In the genomic region with DNA sequence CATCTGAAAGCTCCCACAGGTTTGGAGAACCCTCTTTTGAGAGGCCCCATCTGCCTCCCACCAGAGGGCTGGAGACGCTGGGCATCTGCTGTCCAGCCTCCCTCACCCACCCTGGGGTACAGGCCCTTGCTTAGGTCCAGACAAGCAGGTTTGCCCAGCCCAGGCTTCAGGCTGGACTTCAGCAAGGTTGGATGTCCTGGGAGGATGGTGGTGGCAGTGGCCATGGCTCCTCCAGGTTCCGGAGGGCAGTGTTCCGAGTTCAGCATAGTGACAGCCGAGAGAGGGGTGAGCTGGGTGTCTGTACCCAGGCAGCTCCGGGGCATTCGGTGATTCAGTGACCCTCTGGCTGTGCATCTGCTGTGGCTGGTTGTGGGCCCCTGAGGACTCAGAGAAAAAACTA, we compare ENCODE assay signal across 14 cellular contexts.
"Had no signal": no experiment of that assay in that cellular context is flagged by ENCODE, and none has a peak within 500 bp of the region (broad histone marks: within the 10 kb centered on the region; RNA-seq: fewer than 3 reads in every experiment).

No MANE protein-coding gene starts in this region.

- H3K4me3 Mint-ChIP-seq: activated naive CD8-positive, alpha-beta T cell treated with anti-CD3 and anti-CD28 coated beads, Interleukin-2, amount 50 U/mL, for 24 hours; activated T-helper 17 cell treated with anti-CD3 and anti-CD28 coated beads, Interleukin-2, amount 50 U/mL, for 72 hours; immature natural killer cell had no signal

- H3K27ac Mint-ChIP-seq: activated naive CD8-positive, alpha-beta T cell treated with anti-CD3 and anti-CD28 coated beads, Interleukin-2, amount 50 U/mL, for 24 hours; activated T-helper 17 cell treated with anti-CD3 and anti-CD28 coated beads, Interleukin-2, amount 50 U/mL, for 72 hours; immature natural killer cell had no signal

- H3K9me3 ChIP-seq: ascending aorta, breast epithelium, lower lobe of right lung had no signal

- H3K27me3 ChIP-seq: ascending aorta, breast epithelium, dorsolateral prefrontal cortex had no signal

- H3K9me3 Mint-ChIP-seq: activated T-helper 17 cell treated with anti-CD3 and anti-CD28 coated beads, Interleukin-2, amount 50 U/mL, for 72 hours had no signal

- H3K4me3 ChIP-seq: ascending aorta, breast epithelium, dorsolateral prefrontal cortex, lower lobe of right lung, SK-N-MC had no signal

- H3K4me1 ChIP-seq: ascending aorta, breast epithelium, foreskin keratinocyte, lower lobe of right lung had no signal

- H3K36me3 ChIP-seq: ascending aorta, breast epithelium, lower lobe of right lung had no signal

- ATAC-seq: activated naive CD8-positive, alpha-beta T cell treated with anti-CD3 and anti-CD28 coated beads, Interleukin-2, amount 50 U/mL, for 24 hours; activated T-helper 17 cell treated with anti-CD3 and anti-CD28 coated beads, Interleukin-2, amount 50 U/mL, for 72 hours; foreskin keratinocyte; lower lobe of right lung; sciatic nerve had no signal

- DNase-seq: activated CD4-positive, alpha-beta T cell treated with anti-CD3 and anti-CD28 coated beads, Interleukin-2, amount 50 U/mL, for 48 hours; activated naive CD4-positive, alpha-beta T cell treated with Interleukin-2 at 50 U/mL for 16 hours; activated naive CD8-positive, alpha-beta T cell treated with anti-CD3 and anti-CD28 coated beads, Interleukin-2, amount 50 U/mL, for 24 hours; foreskin keratinocyte; immature natural killer cell; lower lobe of right lung; midbrain; stimulated activated CD4-positive, alpha-beta T cell treated with anti-CD3 and anti-CD28 coated beads, Interleukin-1b, Interleukin-23, amount 100 ng/mL, for 48 hours had no signal

- H3K27ac ChIP-seq: ascending aorta, breast epithelium, dorsolateral prefrontal cortex, foreskin keratinocyte, lower lobe of right lung, SK-N-MC had no signal

- H3K4me1 Mint-ChIP-seq: activated naive CD8-positive, alpha-beta T cell treated with anti-CD3 and anti-CD28 coated beads, Interleukin-2, amount 50 U/mL, for 24 hours; activated T-helper 17 cell treated with anti-CD3 and anti-CD28 coated beads, Interleukin-2, amount 50 U/mL, for 72 hours; immature natural killer cell had no signal
